ENCODE assay signal across 22 cellular contexts in the genomic region with DNA sequence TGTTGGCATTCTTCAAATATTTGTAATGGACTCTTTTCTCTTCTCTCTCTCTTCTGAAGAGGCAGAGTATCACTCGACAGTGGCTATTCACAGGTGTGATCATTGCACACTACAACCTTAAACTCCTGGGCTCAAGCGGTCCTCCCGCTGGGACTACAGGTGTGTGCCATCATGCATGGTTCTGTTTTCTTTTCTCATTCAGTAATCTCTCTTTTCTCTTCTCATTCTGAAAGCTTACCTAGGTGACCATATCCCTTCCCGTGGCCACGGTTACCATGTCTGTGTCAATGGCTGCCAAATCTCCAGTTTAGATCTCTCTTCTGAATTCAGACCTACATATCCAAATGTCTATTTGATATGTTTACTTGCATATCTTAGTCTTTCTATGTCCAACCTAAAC.
DNase-seq lines count a peak whose midpoint lies in the region; ATAC-seq, FAIRE-seq and TF ChIP-seq lines count a peak whose summit lies in the region.
"Had no signal": no experiment of that assay in that cellular context is flagged by ENCODE, and none has a peak within 500 bp of the region (broad histone marks: within the 10 kb centered on the region; RNA-seq: fewer than 3 reads in every experiment).

No MANE protein-coding gene starts in this region.

- no peak overlapping the region for H3K27ac Mint-ChIP-seq in naive thymus-derived CD4-positive, alpha-beta T cell
- H3K27ac Mint-ChIP-seq: CD8-positive, alpha-beta memory T cell had no signal

- no peaks in the 10 kb centered on the region for H3K36me3 ChIP-seq in OCI-LY7 (ENCODE audit: insufficient read depth, low read length)
- no peaks in the 10 kb centered on the region for H3K36me3 ChIP-seq in naive thymus-derived CD4-positive, alpha-beta T cell (ENCODE audit: control insufficient read depth in 2 of 3, insufficient read depth in 3 of 3, low read length in 3 of 3)

- peaks cover 0 to 6% (median 3%) of the 10 kb centered on the region in 11 donors for H3K9me3 Mint-ChIP-seq in naive thymus-derived CD4-positive, alpha-beta T cell

- BruUV-seq in OCI-LY7 (replicated peaks; lab: Mats Ljungman, UMichigan), result no TSS peak

- no peak for FAIRE-seq in frontal cortex (lab: Jason Lieb, UNC)
- FAIRE-seq: G401.6, GM18507, K562, RCC 7860 had no signal

- intact Hi-C loops in OCI-LY7 (cut with micrococcal nuclease; ENCODE audit: unreplicated experiment), result loop anchor here (10.0 kb wide), 1 partner anchor 93 kb away; a partner anchor contains a TSS
- intact Hi-C loops in naive thymus-derived CD4-positive, alpha-beta T cell (cut with micrococcal nuclease), result no loop called here

- H3K36me3 Mint-ChIP-seq in naive thymus-derived CD4-positive, alpha-beta T cell, result no peaks in the 10 kb centered on the region
- H3K36me3 Mint-ChIP-seq: CD8-positive, alpha-beta memory T cell had no signal

- no peak overlapping the region for H3K4me3 Mint-ChIP-seq in naive thymus-derived CD4-positive, alpha-beta T cell
- H3K4me3 Mint-ChIP-seq: CD8-positive, alpha-beta memory T cell had no signal

- no peaks in the 10 kb centered on the region for H3K9me3 ChIP-seq in OCI-LY7 (ENCODE audit: low read length)
- H3K9me3 ChIP-seq in naive thymus-derived CD4-positive, alpha-beta T cell (ENCODE audit: control insufficient read depth in 2 of 3, low read length in 3 of 3), result no peaks in the 10 kb centered on the region

- H3K4me1 ChIP-seq in OCI-LY7 (ENCODE audit: insufficient read depth, low read length, poor library complexity, severe bottlenecking), result peaks cover 35% of the 10 kb centered on the region
- H3K4me1 ChIP-seq in naive thymus-derived CD4-positive, alpha-beta T cell (ENCODE audit: control insufficient read depth in 2 of 2, insufficient read depth in 2 of 2, low read length in 2 of 2), result no peaks in the 10 kb centered on the region

- no peak for TF ChIP-seq CTCF in OCI-LY7 (conservative IDR thresholded peaks at IDR 0.05; ENCODE audit: low read length)

- no peak overlapping the region for H3K4me3 ChIP-seq in OCI-LY7 (ENCODE audit: low read depth, low read length, poor library complexity, severe bottlenecking)
- H3K4me3 ChIP-seq in naive thymus-derived CD4-positive, alpha-beta T cell (ENCODE audit: low read length), result no peak overlapping the region
- H3K4me3 ChIP-seq: GM23248, K562 had no signal

- no peaks in the 10 kb centered on the region for H3K9me2 ChIP-seq in OCI-LY7 (ENCODE audit: insufficient read depth, low read length)

- H3K27me3 ChIP-seq in naive thymus-derived CD4-positive, alpha-beta T cell (ENCODE audit: control insufficient read depth in 2 of 2, insufficient read depth in 2 of 2, low read length in 2 of 2), result no peaks in the 10 kb centered on the region

- H4K20me1 ChIP-seq in OCI-LY7 (ENCODE audit: insufficient read depth, low read length), result no peaks in the 10 kb centered on the region

- peak overlapping the region; percentile 1 for H3K27ac ChIP-seq in OCI-LY7 (ENCODE audit: low read depth, low read length, poor library complexity, severe bottlenecking)
- H3K27ac ChIP-seq in naive thymus-derived CD4-positive, alpha-beta T cell (ENCODE audit: low read depth, low read length), result no peak overlapping the region
- H3K27ac ChIP-seq: GM23248 had no signal

- ATAC-seq in GM18499 (IDR thresholded peaks at IDR 0.05; ENCODE audit: insufficient read depth, unreplicated experiment) (peak; percentile 40), GM18867 (IDR thresholded peaks at IDR 0.05; ENCODE audit: unreplicated experiment) (peak; percentile 45), HG03108 (IDR thresholded peaks at IDR 0.05; ENCODE audit: unreplicated experiment) (no peak)
- ATAC-seq in naive thymus-derived CD4-positive, alpha-beta T cell, result no peak
- ATAC-seq: HCT116, K562, Right ventricle myocardium inferior had no signal

- H3K27me3 Mint-ChIP-seq in naive thymus-derived CD4-positive, alpha-beta T cell, result no peaks in the 10 kb centered on the region

- H3K4me2 ChIP-seq in OCI-LY7 (ENCODE audit: low read length), result peak overlapping the region; percentile 61

- H3K4me1 Mint-ChIP-seq in naive thymus-derived CD4-positive, alpha-beta T cell, result no peaks in the 10 kb centered on the region
- H3K4me1 Mint-ChIP-seq: CD8-positive, alpha-beta memory T cell had no signal

- H2AFZ ChIP-seq in OCI-LY7 (ENCODE audit: low read length), result peak overlapping the region; percentile 61; the same call in 1 of the 2 replicates
- H2AFZ ChIP-seq: GM23248 had no signal

- DNase-seq in NCI-H2029 treated with DMSO at 0.1 percent for 48 hours (lab: John Stamatoyannopoulos, UW) (peak; percentile 12), OCI-LY7 (ENCODE audit: low spot score) (peak; percentile 42), frontal cortex (ENCODE audit: low spot score in 2 of 2) (no peak)
- no peak for DNase-seq in naive thymus-derived CD4-positive, alpha-beta T cell
- no peak for DNase-seq in activated naive CD4-positive, alpha-beta T cell treated with anti-CD3 and anti-CD28 coated beads, Interleukin-2, amount 50 U/mL, for 16 hours
- DNase-seq: ACHN; C1 segment of cervical spinal cord; CD8-positive, alpha-beta memory T cell; GM23248; NCI-H1105 treated with DMSO at 0.1 percent for 48 hours; NCI-H524; SW 1271; T-helper 2 cell had no signal

- POLR2A ChIA-PET in OCI-LY7 (lab: Charles Lee), result interaction anchor here (1.1 to 1.6 kb wide), 3 partner anchors 16 to 26 kb away, joined by 3 to 5 read pairs (median 5); no protein-coding TSS in a partner anchor
- POLR2A ChIA-PET in naive thymus-derived CD4-positive, alpha-beta T cell (lab: Charles Lee), result no interaction called here

- CTCF ChIA-PET in OCI-LY7 (lab: Charles Lee; ENCODE audit: unreplicated experiment), result no interaction called here
- CTCF ChIA-PET in naive thymus-derived CD4-positive, alpha-beta T cell (lab: Charles Lee), result no interaction called here

- H3K79me2 ChIP-seq in OCI-LY7 (ENCODE audit: insufficient read depth, low read depth, low read length), result no peaks in the 10 kb centered on the region

Comparison
In these comparisons a context has a peak if more than half of its experiments do, and no peak if none do; other contexts are left out.
1. ATAC-seq: peak in GM18499 (single experiment) and GM18867 (single experiment); none in naive thymus-derived CD4-positive, alpha-beta T cell (single experiment) and HG03108 (single experiment).
2. DNase-seq: peak in NCI-H2029 treated with DMSO at 0.1 percent for 48 hours (single experiment) and OCI-LY7 (single experiment); none in naive thymus-derived CD4-positive, alpha-beta T cell (0 of 9), frontal cortex (0 of 2) and activated naive CD4-positive, alpha-beta T cell treated with anti-CD3 and anti-CD28 coated beads, Interleukin-2, amount 50 U/mL, for 16 hours (single experiment).